15 cellular contexts compared by ENCODE assay signal in the genomic region with DNA sequence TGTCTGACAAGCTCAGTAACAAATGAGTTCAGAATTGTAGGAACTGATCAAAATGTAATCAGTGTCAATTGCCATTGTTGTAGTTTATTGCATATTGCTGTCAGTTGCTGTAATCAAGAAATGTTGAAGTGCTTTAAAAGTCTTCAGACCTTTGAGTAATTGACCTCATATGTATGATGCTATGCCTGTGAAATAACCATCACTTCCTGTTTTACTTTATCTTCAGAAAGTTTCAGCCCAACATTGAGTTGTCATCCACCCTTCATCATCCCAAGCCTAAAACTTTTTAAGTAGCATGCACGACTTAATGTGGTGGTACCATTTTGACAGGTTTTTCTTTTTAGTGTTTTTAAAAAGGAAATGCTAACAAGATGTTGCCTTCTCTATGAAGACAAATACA.
DNase-seq lines count a peak whose midpoint lies in the region; ATAC-seq lines count a peak whose summit lies in the region.
"Had no signal": no experiment of that assay in that cellular context is flagged by ENCODE, and none has a peak within 500 bp of the region (broad histone marks: within the 10 kb centered on the region; RNA-seq: fewer than 3 reads in every experiment).

No MANE protein-coding gene starts in this region.

- H3K4me3 ChIP-seq in SJCRH30: no peak overlapping the region
- H3K4me3 ChIP-seq: SK-N-MC had no signal

- peak; percentile 34 for ATAC-seq in GM19467 (IDR thresholded peaks at IDR 0.05; ENCODE audit: unreplicated experiment)
- peak; percentile 31 for ATAC-seq in HG03442 (IDR thresholded peaks at IDR 0.05; ENCODE audit: unreplicated experiment)

- no peak overlapping the region for H3K27ac ChIP-seq in SJCRH30
- H3K27ac ChIP-seq: SK-N-MC had no signal

- H3K4me1 ChIP-seq in SJCRH30: no peaks in the 10 kb centered on the region

- H3K36me3 ChIP-seq in SJCRH30: peaks cover 17% of the 10 kb centered on the region

- no peaks in the 10 kb centered on the region for H3K9me3 ChIP-seq in SJCRH30 (replicated peaks)

- H3K27me3 ChIP-seq in SJCRH30: no peaks in the 10 kb centered on the region

- DNase-seq in NOMO-1 treated with DMSO at 0.1 percent for 48 hours (lab: John Stamatoyannopoulos, UW; ENCODE audit: unreplicated experiment) (peak; percentile 66), NOMO-1 treated with dmso at 0.1 percent for 144 hours (lab: John Stamatoyannopoulos, UW; ENCODE audit: unreplicated experiment) (no peak), middle frontal gyrus (ENCODE audit: extremely low spot score, low spot score) (peak; percentile 1), NCI-H510A (lab: John Stamatoyannopoulos, UW) (no peak), SJCRH30 (no peak), NCI-H748 (lab: John Stamatoyannopoulos, UW; ENCODE audit: unreplicated experiment) (no peak)
- DNase-seq: 8988T; activated CD8-positive, alpha-beta memory T cell treated with anti-CD3 and anti-CD28 coated beads, Interleukin-2, amount 50 U/mL, for 4 hours; central memory CD4-positive, alpha-beta T cell; mesenchymal stem cell; MM.1S; nucleus accumbens had no signal

Comparison
In these comparisons a context has a peak if more than half of its experiments do, and no peak if none do; other contexts are left out.
1. DNase-seq: peak in NOMO-1 treated with DMSO at 0.1 percent for 48 hours (single experiment) and middle frontal gyrus (single experiment); none in NOMO-1 treated with dmso at 0.1 percent for 144 hours (single experiment), NCI-H510A (single experiment), SJCRH30 (0 of 2) and NCI-H748 (single experiment).